ENCODE assay signal across 12 cellular contexts in the genomic region with DNA sequence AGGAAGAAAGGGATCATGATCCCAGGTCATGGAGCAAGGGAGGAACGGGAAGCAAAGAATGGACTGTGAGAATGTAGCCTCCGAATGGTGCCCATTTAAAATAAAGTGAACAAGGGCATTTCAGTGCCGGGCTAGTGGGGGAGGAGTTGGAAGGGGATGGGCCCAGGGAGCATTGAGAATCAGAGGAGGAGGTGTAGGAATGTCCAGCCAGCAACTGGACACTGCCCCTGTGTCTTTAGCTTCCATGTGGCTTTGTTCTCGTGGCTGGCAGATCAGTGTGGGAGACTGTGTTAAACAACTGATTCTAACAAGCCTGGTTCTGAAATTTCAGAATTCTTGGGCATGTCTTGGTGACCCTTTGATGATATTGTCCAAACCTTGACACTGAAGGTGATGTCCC. TPM values are rescaled to one million over a fixed set of nuclear protein-coding genes. Genes with fewer than 3 reads are reported as not detected.
A peak's percentile ranks its signal among the peaks of the same experiment; 100 is the strongest.
DNase-seq lines count a peak whose midpoint lies in the region; ATAC-seq and TF ChIP-seq lines count a peak whose summit lies in the region.
"Had no signal": no experiment of that assay in that cellular context is flagged by ENCODE, and none has a peak within 500 bp of the region (broad histone marks: within the 10 kb centered on the region; RNA-seq: fewer than 3 reads in every experiment).

No MANE protein-coding gene starts in this region.

- intact Hi-C loops in natural killer cell (cut with micrococcal nuclease): no loop called here
- intact Hi-C loops in activated T-helper 2 cell treated with anti-CD3 and anti-CD28 coated beads, Interferon-gamma antibody, Interleukin-2, Interleukin-4, amounts not matched to agents 10 μg/mL and 5 μg/mL and 100 μg/mL, durations not matched to agents 14 hours and 24 hours and 36 hours (cut with micrococcal nuclease): no loop called here

- CTCF ChIA-PET in GM10248 (lab: Yijun Ruan, JAX): interaction anchor here (0.7 kb wide), 1 partner anchor 8 kb away, joined by 3 read pairs; no protein-coding TSS in a partner anchor

- no peak for DNase-seq in natural killer cell treated with Interleukin-12 subunit alpha and Interleukin-12 subunit beta and Interleukin-15 and Interleukin-18, amount 100 ng/mL, for 72 hours (ENCODE audit: low spot score)
- DNase-seq in natural killer cell (no peak), GM10248 (ENCODE audit: extremely low spot score) (no peak), amniotic stem cell (lab: John Stamatoyannopoulos, UW) (no peak), GM19240 (ENCODE audit: insufficient read length, low spot score) (no peak)
- DNase-seq in activated T-helper 2 cell treated with anti-CD3 and anti-CD28 coated beads, Interferon-gamma antibody, Interleukin-2, Interleukin-4, amounts not matched to agents 10 μg/mL and 5 μg/mL and 100 μg/mL, durations not matched to agents 14 hours and 24 hours and 36 hours (ENCODE audit: low spot score): no peak
- DNase-seq: activated CD4-positive, alpha-beta T cell treated with anti-CD3 and anti-CD28 coated beads, Interleukin-2, amount 50 U/mL, for 1 hour; activated effector memory CD4-positive, alpha-beta T cell treated with anti-CD3 and anti-CD28 coated beads, Interleukin-2, amount 50 U/mL, for 16 hours; NCI-H524; stimulated activated naive CD8-positive, alpha-beta T cell treated with anti-CD3 and anti-CD28 coated beads, Interleukin-15, amount 100 ng/mL, for 72 hours had no signal

- H3K4me3 Mint-ChIP-seq in natural killer cell treated with Interleukin-12 subunit alpha and Interleukin-12 subunit beta and Interleukin-15 and Interleukin-18, amount 100 ng/mL, for 72 hours: no peak overlapping the region
- H3K4me3 Mint-ChIP-seq in natural killer cell: no peak overlapping the region
- H3K4me3 Mint-ChIP-seq in brain: peak overlapping the region; percentile 25 to 67 (median 45)
- peak overlapping the region; percentile 38 to 70 (median 65) for H3K4me3 Mint-ChIP-seq in nephron
- no peak overlapping the region for H3K4me3 Mint-ChIP-seq in activated T-helper 2 cell treated with anti-CD3 and anti-CD28 coated beads, Interferon-gamma antibody, Interleukin-2, Interleukin-4, amounts not matched to agents 10 μg/mL and 5 μg/mL and 100 μg/mL, durations not matched to agents 14 hours and 24 hours and 36 hours (ENCODE audit: low read depth)
- H3K4me3 Mint-ChIP-seq: stimulated activated naive CD8-positive, alpha-beta T cell treated with anti-CD3 and anti-CD28 coated beads, Interleukin-15, amount 100 ng/mL, for 72 hours had no signal

- H3K36me3 Mint-ChIP-seq in natural killer cell treated with Interleukin-12 subunit alpha and Interleukin-12 subunit beta and Interleukin-15 and Interleukin-18, amount 100 ng/mL, for 72 hours: no peaks in the 10 kb centered on the region
- H3K36me3 Mint-ChIP-seq in natural killer cell: no peaks in the 10 kb centered on the region
- H3K36me3 Mint-ChIP-seq in brain: peaks cover 3% of the 10 kb centered on the region
- H3K36me3 Mint-ChIP-seq in nephron (ENCODE audit: low read depth): peaks cover 3% of the 10 kb centered on the region
- H3K36me3 Mint-ChIP-seq in activated T-helper 2 cell treated with anti-CD3 and anti-CD28 coated beads, Interferon-gamma antibody, Interleukin-2, Interleukin-4, amounts not matched to agents 10 μg/mL and 5 μg/mL and 100 μg/mL, durations not matched to agents 14 hours and 24 hours and 36 hours (ENCODE audit: low read depth): peaks cover 3% of the 10 kb centered on the region

- H3K4me1 Mint-ChIP-seq in natural killer cell treated with Interleukin-12 subunit alpha and Interleukin-12 subunit beta and Interleukin-15 and Interleukin-18, amount 100 ng/mL, for 72 hours (ENCODE audit: low read depth in 2 of 2): peaks cover 19 to 21% of the 10 kb centered on the region in 2 donors
- peaks cover 26 to 32% of the 10 kb centered on the region in 2 donors for H3K4me1 Mint-ChIP-seq in natural killer cell
- H3K4me1 Mint-ChIP-seq in brain: peaks cover 25% of the 10 kb centered on the region
- peaks cover 42% of the 10 kb centered on the region for H3K4me1 Mint-ChIP-seq in nephron
- peaks cover 15% of the 10 kb centered on the region for H3K4me1 Mint-ChIP-seq in activated T-helper 2 cell treated with anti-CD3 and anti-CD28 coated beads, Interferon-gamma antibody, Interleukin-2, Interleukin-4, amounts not matched to agents 10 μg/mL and 5 μg/mL and 100 μg/mL, durations not matched to agents 14 hours and 24 hours and 36 hours (ENCODE audit: low read depth)

- H3K27ac Mint-ChIP-seq in natural killer cell treated with Interleukin-12 subunit alpha and Interleukin-12 subunit beta and Interleukin-15 and Interleukin-18, amount 100 ng/mL, for 72 hours: peak overlapping the region; percentile 62 to 82
- no peak overlapping the region for H3K27ac Mint-ChIP-seq in natural killer cell
- peak overlapping the region in 4 of 5 experiments; percentile 28 to 40 (median 32) for H3K27ac Mint-ChIP-seq in brain
- peak overlapping the region; percentile 54 to 94 (median 57) for H3K27ac Mint-ChIP-seq in nephron
- no peak overlapping the region for H3K27ac Mint-ChIP-seq in activated T-helper 2 cell treated with anti-CD3 and anti-CD28 coated beads, Interferon-gamma antibody, Interleukin-2, Interleukin-4, amounts not matched to agents 10 μg/mL and 5 μg/mL and 100 μg/mL, durations not matched to agents 14 hours and 24 hours and 36 hours

- no peak for ATAC-seq in natural killer cell treated with Interleukin-12 subunit alpha and Interleukin-12 subunit beta and Interleukin-15 and Interleukin-18, amount 100 ng/mL, for 72 hours
- no peak for ATAC-seq in natural killer cell
- ATAC-seq: stimulated activated naive CD8-positive, alpha-beta T cell treated with anti-CD3 and anti-CD28 coated beads, Interleukin-15, amount 100 ng/mL, for 72 hours had no signal

- peaks cover 6 to 19% of the 10 kb centered on the region in 2 donors for H3K27me3 Mint-ChIP-seq in natural killer cell treated with Interleukin-12 subunit alpha and Interleukin-12 subunit beta and Interleukin-15 and Interleukin-18, amount 100 ng/mL, for 72 hours
- H3K27me3 Mint-ChIP-seq in natural killer cell (ENCODE audit: low read depth in 2 of 2) (peaks cover 3 to 26% of the 10 kb centered on the region in 2 donors), brain (peaks cover 9% of the 10 kb centered on the region), nephron (ENCODE audit: low read depth) (peaks cover 9% of the 10 kb centered on the region)
- peaks cover 20% of the 10 kb centered on the region for H3K27me3 Mint-ChIP-seq in activated T-helper 2 cell treated with anti-CD3 and anti-CD28 coated beads, Interferon-gamma antibody, Interleukin-2, Interleukin-4, amounts not matched to agents 10 μg/mL and 5 μg/mL and 100 μg/mL, durations not matched to agents 14 hours and 24 hours and 36 hours (ENCODE audit: low read depth)
- H3K27me3 Mint-ChIP-seq: stimulated activated naive CD8-positive, alpha-beta T cell treated with anti-CD3 and anti-CD28 coated beads, Interleukin-15, amount 100 ng/mL, for 72 hours had no signal

- no peaks in the 10 kb centered on the region for H3K9me3 Mint-ChIP-seq in natural killer cell treated with Interleukin-12 subunit alpha and Interleukin-12 subunit beta and Interleukin-15 and Interleukin-18, amount 100 ng/mL, for 72 hours
- H3K9me3 Mint-ChIP-seq in natural killer cell (no peaks in the 10 kb centered on the region), brain (peaks cover 0 to 3% (median 0%) of the 10 kb centered on the region in 5 experiments), nephron (no peaks in the 10 kb centered on the region)
- no peaks in the 10 kb centered on the region for H3K9me3 Mint-ChIP-seq in activated T-helper 2 cell treated with anti-CD3 and anti-CD28 coated beads, Interferon-gamma antibody, Interleukin-2, Interleukin-4, amounts not matched to agents 10 μg/mL and 5 μg/mL and 100 μg/mL, durations not matched to agents 14 hours and 24 hours and 36 hours
- H3K9me3 Mint-ChIP-seq: stimulated activated naive CD8-positive, alpha-beta T cell treated with anti-CD3 and anti-CD28 coated beads, Interleukin-15, amount 100 ng/mL, for 72 hours had no signal

- no peak for TF ChIP-seq CTCF in natural killer cell (IDR thresholded peaks at IDR 0.05)
- TF ChIP-seq CTCF in brain (conservative IDR thresholded peaks at IDR 0.05): no peak
- TF ChIP-seq CTCF in nephron (IDR thresholded peaks at IDR 0.05; ENCODE audit: unreplicated experiment in 3 of 3): no peak
- no peak for TF ChIP-seq CTCF in GM10248 (IDR thresholded peaks at IDR 0.05; ENCODE audit: control extremely low read depth, extremely low read depth, low read depth, missing control alignments)

- POLR2A ChIA-PET in GM10248 (lab: Yijun Ruan, JAX): no interaction called here

RNA-seq across cellular contexts. Expression of a gene that starts 1.4 kb away (rescaled TPM):
- total RNA-seq in natural killer cell treated with Interleukin-12 subunit alpha and Interleukin-12 subunit beta and Interleukin-15 and Interleukin-18, amount 100 ng/mL, for 72 hours: 10 to 100 TPM; 11.2 to 13.4 TPM
- 10 to 100 TPM; 52.9 to 74.2 (median 70.9) TPM for total RNA-seq in natural killer cell
- 16.1 TPM for polyA plus RNA-seq in brain (ENCODE audit: insufficient read depth, low read depth, low replicate concordance)
- 12.4 and 12.7 TPM in 2 replicates for total RNA-seq in activated T-helper 2 cell treated with anti-CD3 and anti-CD28 coated beads, Interferon-gamma antibody, Interleukin-2, Interleukin-4, amounts not matched to agents 10 μg/mL and 5 μg/mL and 100 μg/mL, durations not matched to agents 14 hours and 24 hours and 36 hours

Comparison
In these comparisons a context has a peak if more than half of its experiments do, and no peak if none do; other contexts are left out.
1. H3K27ac Mint-ChIP-seq: peak in natural killer cell treated with Interleukin-12 subunit alpha and Interleukin-12 subunit beta and Interleukin-15 and Interleukin-18, amount 100 ng/mL, for 72 hours (2 of 2), brain (4 of 5) and nephron (3 of 3); none in natural killer cell (0 of 2) and activated T-helper 2 cell treated with anti-CD3 and anti-CD28 coated beads, Interferon-gamma antibody, Interleukin-2, Interleukin-4, amounts not matched to agents 10 μg/mL and 5 μg/mL and 100 μg/mL, durations not matched to agents 14 hours and 24 hours and 36 hours (single experiment).
2. H3K4me3 Mint-ChIP-seq: peak in brain (5 of 5) and nephron (3 of 3); none in natural killer cell treated with Interleukin-12 subunit alpha and Interleukin-12 subunit beta and Interleukin-15 and Interleukin-18, amount 100 ng/mL, for 72 hours (single experiment), natural killer cell (single experiment) and activated T-helper 2 cell treated with anti-CD3 and anti-CD28 coated beads, Interferon-gamma antibody, Interleukin-2, Interleukin-4, amounts not matched to agents 10 μg/mL and 5 μg/mL and 100 μg/mL, durations not matched to agents 14 hours and 24 hours and 36 hours (single experiment).